ENCODE assay signal across 13 cellular contexts in the genomic region with DNA sequence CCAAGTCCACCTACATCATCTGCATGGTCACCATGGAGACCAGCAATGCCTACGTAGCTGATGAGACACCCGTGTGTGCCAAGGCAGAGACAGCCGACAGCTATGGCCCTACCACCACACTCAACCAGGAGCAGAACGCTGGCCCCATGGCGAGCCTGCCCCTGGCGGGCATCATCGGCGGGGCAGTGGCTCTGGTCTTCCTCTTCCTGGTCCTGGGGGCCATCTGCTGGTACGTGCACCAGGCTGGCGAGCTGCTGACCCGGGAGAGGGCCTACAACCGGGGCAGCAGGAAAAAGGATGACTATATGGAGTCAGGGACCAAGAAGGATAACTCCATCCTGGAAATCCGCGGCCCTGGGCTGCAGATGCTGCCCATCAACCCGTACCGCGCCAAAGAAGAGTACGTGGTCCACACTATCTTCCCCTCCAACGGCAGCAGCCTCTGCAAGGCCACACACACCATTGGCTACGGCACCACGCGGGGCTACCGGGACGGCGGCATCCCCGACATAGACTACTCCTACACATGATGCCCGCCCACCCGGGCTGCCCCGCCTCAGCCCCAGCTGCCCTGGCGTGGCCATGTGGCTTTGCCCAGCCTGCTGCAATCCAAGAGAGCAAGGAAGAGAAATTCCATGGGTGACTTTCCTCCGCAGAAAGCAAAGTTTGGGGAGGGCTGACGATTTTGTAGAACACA. TPM values are rescaled to one million over a fixed set of nuclear protein-coding genes. Genes with fewer than 3 reads are reported as not detected.
A peak's percentile ranks its signal among the peaks of the same experiment; 100 is the strongest.
DNase-seq lines count a peak whose midpoint lies in the region; ATAC-seq and TF ChIP-seq lines count a peak whose summit lies in the region.
"Had no signal": no experiment of that assay in that cellular context is flagged by ENCODE, and none has a peak within 500 bp of the region (broad histone marks: within the 10 kb centered on the region; RNA-seq: fewer than 3 reads in every experiment).

No MANE protein-coding gene starts in this region.

- no peaks in the 10 kb centered on the region for H3K36me3 Mint-ChIP-seq in glutamatergic neuron (ENCODE audit: unreplicated experiment)
- H3K36me3 Mint-ChIP-seq: CD8-positive, alpha-beta memory T cell had no signal

- no peak overlapping the region for H3K27ac Mint-ChIP-seq in glutamatergic neuron (ENCODE audit: unreplicated experiment)
- H3K27ac Mint-ChIP-seq: CD8-positive, alpha-beta memory T cell had no signal

- intact Hi-C loops in Right ventricle myocardium inferior (cut with DNase I) = no loop called here
- intact Hi-C loops in left ventricle myocardium inferior (cut with micrococcal nuclease) = no loop called here

- H3K4me1 Mint-ChIP-seq in glutamatergic neuron (ENCODE audit: low read depth, unreplicated experiment) = peaks cover 27% of the 10 kb centered on the region
- H3K4me1 Mint-ChIP-seq: CD8-positive, alpha-beta memory T cell had no signal

- no peak for ATAC-seq in Right ventricle myocardium inferior
- ATAC-seq: HCT116, HepG2 had no signal

- H3K4me1 ChIP-seq in left ventricle myocardium inferior = peaks cover 24% of the 10 kb centered on the region

- peak overlapping the region; percentile 46 for H3K4me3 Mint-ChIP-seq in glutamatergic neuron (ENCODE audit: unreplicated experiment)
- H3K4me3 Mint-ChIP-seq: CD8-positive, alpha-beta memory T cell had no signal

- no peaks in the 10 kb centered on the region for H3K36me3 ChIP-seq in left ventricle myocardium inferior

- no peaks in the 10 kb centered on the region for H3K27me3 ChIP-seq in left ventricle myocardium inferior (ENCODE audit: low read depth)
- H3K27me3 ChIP-seq: BLaER1 had no signal

- no peak overlapping the region for H3K27ac ChIP-seq in left ventricle myocardium inferior (replicated peaks)
- H3K27ac ChIP-seq: 22Rv1, BLaER1 had no signal

- DNase-seq in Right ventricle myocardium inferior (ENCODE audit: missing footprints) (peak; percentile 65), left ventricle myocardium inferior (no peak), glutamatergic neuron (no peak), putamen (ENCODE audit: low spot score) (peak; percentile 49), COR-L47 (lab: John Stamatoyannopoulos, UW) (no peak), NCI-H510A (lab: John Stamatoyannopoulos, UW) (no peak)
- no peak for DNase-seq in activated CD8-positive, alpha-beta memory T cell treated with anti-CD3 and anti-CD28 coated beads, Interleukin-2, amount 50 U/mL, for 48 hours
- DNase-seq: AML-193; CD8-positive, alpha-beta memory T cell had no signal

- H3K27me3 Mint-ChIP-seq in glutamatergic neuron (ENCODE audit: unreplicated experiment) = peaks cover 6% of the 10 kb centered on the region
- H3K27me3 Mint-ChIP-seq: CD8-positive, alpha-beta memory T cell had no signal

- H3K9me3 Mint-ChIP-seq in glutamatergic neuron (ENCODE audit: unreplicated experiment) = peaks cover 6% of the 10 kb centered on the region
- H3K9me3 Mint-ChIP-seq: CD8-positive, alpha-beta memory T cell had no signal

- H3K9me3 ChIP-seq in left ventricle myocardium inferior (replicated peaks) = no peaks in the 10 kb centered on the region
- H3K9me3 ChIP-seq: BLaER1 had no signal

- TF ChIP-seq CTCF in left ventricle myocardium inferior (IDR thresholded peaks at IDR 0.05; ENCODE audit: borderline replicate concordance) = no peak
- TF ChIP-seq CTCF in glutamatergic neuron (IDR thresholded peaks at IDR 0.05; ENCODE audit: partially characterized antibody, unreplicated experiment) = no peak

- no peak overlapping the region for H3K4me3 ChIP-seq in left ventricle myocardium inferior
- H3K4me3 ChIP-seq: BLaER1 had no signal

RNA-seq across cellular contexts. Expression of gene MACROD1, which starts 48.0 kb away (rescaled TPM):
- 119 TPM for total RNA-seq in Right ventricle myocardium inferior
- 127 TPM for total RNA-seq in left ventricle myocardium inferior
- 12.7 TPM for total RNA-seq in glutamatergic neuron (ENCODE audit: unreplicated experiment)

Comparison
In these comparisons a context has a peak if more than half of its experiments do, and no peak if none do; other contexts are left out.
1. DNase-seq: peak in Right ventricle myocardium inferior (single experiment) and putamen (single experiment); none in left ventricle myocardium inferior (single experiment), glutamatergic neuron (single experiment), COR-L47 (single experiment), NCI-H510A (single experiment) and activated CD8-positive, alpha-beta memory T cell treated with anti-CD3 and anti-CD28 coated beads, Interleukin-2, amount 50 U/mL, for 48 hours (single experiment).